Comparison of ENCODE assay signal across 11 cellular contexts in the genomic region with DNA sequence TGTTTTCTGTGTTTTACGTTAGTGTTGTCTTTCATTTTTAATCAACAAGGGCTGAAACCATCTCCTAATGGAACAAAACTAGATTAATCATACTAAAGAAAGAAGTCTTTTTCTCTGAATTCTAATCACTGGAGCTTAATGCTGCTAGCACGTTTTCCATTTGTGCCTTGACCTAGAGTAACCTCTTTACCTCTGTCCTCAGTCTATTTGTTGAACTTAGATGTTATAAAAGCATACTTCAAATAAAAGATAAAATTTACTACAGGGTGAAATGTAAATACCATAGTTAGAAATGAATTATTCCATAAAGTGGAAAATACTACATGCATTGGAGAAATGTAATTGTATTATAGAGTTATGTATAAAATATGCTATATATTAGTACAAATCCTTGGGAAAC.
"Had no signal": no experiment of that assay in that cellular context is flagged by ENCODE, and none has a peak within 500 bp of the region (broad histone marks: within the 10 kb centered on the region; RNA-seq: fewer than 3 reads in every experiment).

No MANE protein-coding gene starts in this region.

- FAIRE-seq: H1, H54 had no signal

- H3K4me1 ChIP-seq: HAP-1 had no signal

- ATAC-seq: GM23338, HCT116 had no signal

- DNase-seq: GM23248, GOT3, H7, H9, HCEC 1CT, HFFc6 had no signal

- H3K4me3 ChIP-seq: GM23248, GM23338, HAP-1 had no signal

- H3K27ac ChIP-seq: GM23248 had no signal

- H3K9me3 ChIP-seq: HAP-1 had no signal

- H3K36me3 ChIP-seq: HAP-1 had no signal
